8 cellular contexts compared by ENCODE assay signal in genomic region chr10:77350711-77351119, GRCh38.
A peak's percentile ranks its signal among the peaks of the same experiment; 100 is the strongest.
DNase-seq lines count a peak whose midpoint lies in the region; ATAC-seq and TF ChIP-seq lines count a peak whose summit lies in the region.

No MANE protein-coding gene starts in this region.

- ATAC-seq in sciatic nerve, result peak; percentile 74
- no peak for ATAC-seq in GM21717 (IDR thresholded peaks at IDR 0.05; ENCODE audit: unreplicated experiment)

- no peak for TF ChIP-seq CTCF in NB4 (IDR thresholded peaks at IDR 0.05; ENCODE audit: low read depth, low read length)

- intact Hi-C loops in sciatic nerve (cut with DNase I), result no loop called here

- no peak overlapping the region for H3K4me3 ChIP-seq in NB4 (ENCODE audit: low read depth, low read length)

- DNase-seq in GM03348 (ENCODE audit: low spot score) (peak; percentile 96), NB4 (ENCODE audit: low read depth) (peak; percentile 82), epidermal melanocyte (ENCODE audit: insufficient read length, low spot score) (peak; percentile 74), sciatic nerve (ENCODE audit: low spot score) (no peak), NCI-H1436 (lab: John Stamatoyannopoulos, UW) (no peak), ecto neural progenitor cell (ENCODE audit: low spot score) (no peak)
- no peak for DNase-seq in activated naive CD4-positive, alpha-beta T cell treated with Interleukin-2 at 50 U/mL for 16 hours

- TF ChIP-seq POLR2A in NB4 (IDR thresholded peaks at IDR 0.05; ENCODE audit: extremely low read depth, insufficient read length), result no peak

Comparison
In these comparisons a context has a peak if more than half of its experiments do, and no peak if none do; other contexts are left out.
1. DNase-seq: peak in GM03348 (single experiment), NB4 (single experiment) and epidermal melanocyte (single experiment); none in sciatic nerve (single experiment), NCI-H1436 (single experiment), ecto neural progenitor cell (single experiment) and activated naive CD4-positive, alpha-beta T cell treated with Interleukin-2 at 50 U/mL for 16 hours (single experiment).